Comparison of ENCODE assay signal across 8 cellular contexts in genomic region chr20:37526238-37526838, GRCh38. TPM values are rescaled to one million over a fixed set of nuclear protein-coding genes. Genes with fewer than 3 reads are reported as not detected.
DNase-seq lines count a peak whose midpoint lies in the region; ATAC-seq and TF ChIP-seq lines count a peak whose summit lies in the region.

No MANE protein-coding gene starts in this region.

- in situ Hi-C loops in G401 (cut with HindIII; ENCODE audit: low sequenced_read_pairs), result no loop called here

- peaks cover 12% of the 10 kb centered on the region for H3K36me3 Mint-ChIP-seq in endodermal cell (ENCODE audit: low read depth)

- H3K27me3 Mint-ChIP-seq in endodermal cell (ENCODE audit: insufficient read depth), result peaks cover 4% of the 10 kb centered on the region

- H3K4me3 ChIP-seq in A673 (ENCODE audit: low read depth, low read length, poor library complexity, severe bottlenecking) (peak overlapping the region; percentile 89), GM12864 (ENCODE audit: low read depth, low read length) (peak overlapping the region; percentile 92), SJSA1 (peak overlapping the region; percentile 93), endodermal cell (ENCODE audit: low read length) (peak overlapping the region; percentile 98), mucosa of rectum (ENCODE audit: low read length in 2 of 2) (peak overlapping the region; percentile 86 to 93)

- H3K27me3 ChIP-seq in A673 (replicated peaks; ENCODE audit: insufficient read depth, low read depth, low read length, poor library complexity) (no peaks in the 10 kb centered on the region), SJSA1 (replicated peaks) (no peaks in the 10 kb centered on the region), endodermal cell (ENCODE audit: control insufficient read depth, insufficient read depth, low read length, poor library complexity, severe bottlenecking) (no peaks in the 10 kb centered on the region), mucosa of rectum (ENCODE audit: control insufficient read depth in 2 of 2, insufficient read depth in 2 of 2, low read length in 2 of 2) (no peaks in the 10 kb centered on the region)

- peaks cover 16% of the 10 kb centered on the region for H3K4me1 ChIP-seq in A673 (ENCODE audit: insufficient read depth, low read length, poor library complexity, severe bottlenecking)
- peaks cover 38% of the 10 kb centered on the region for H3K4me1 ChIP-seq in SJSA1 (replicated peaks)
- H3K4me1 ChIP-seq in endodermal cell (ENCODE audit: control insufficient read depth, insufficient read depth, low read length), result no peaks in the 10 kb centered on the region
- peaks cover 33 to 50% of the 10 kb centered on the region in 2 donors for H3K4me1 ChIP-seq in mucosa of rectum (ENCODE audit: control insufficient read depth in 2 of 2, insufficient read depth in 2 of 2, low read length in 2 of 2)

- H3K9me3 ChIP-seq in A673 (ENCODE audit: low read depth, low read length, poor library complexity, severe bottlenecking) (no peaks in the 10 kb centered on the region), SJSA1 (replicated peaks) (no peaks in the 10 kb centered on the region), endodermal cell (ENCODE audit: control insufficient read depth, low read length) (no peaks in the 10 kb centered on the region), mucosa of rectum (ENCODE audit: control insufficient read depth in 2 of 2, low read length in 2 of 2) (no peaks in the 10 kb centered on the region)

- intact Hi-C loops in A673 (cut with micrococcal nuclease; ENCODE audit: unreplicated experiment), result loop anchor here (10.0 kb wide), 1 partner anchor 142 kb away; no protein-coding TSS in a partner anchor

- DNase-seq in A673 (ENCODE audit: low spot score) (peak; percentile 90), GM12864 (ENCODE audit: low read depth) (no peak), SJSA1 (ENCODE audit: low read depth in 1 of 2, low spot score in 2 of 2) (peak; percentile 57 to 76), endodermal cell (peak; percentile 94), DMS79 treated with DMSO at 0.1 percent for 48 hours (lab: John Stamatoyannopoulos, UW) (no peak), G401 (ENCODE audit: low spot score) (no peak)

- no peak for TF ChIP-seq CTCF in A673 (conservative IDR thresholded peaks at IDR 0.05; ENCODE audit: low read depth, low read length)
- TF ChIP-seq CTCF in GM12864 (IDR thresholded peaks at IDR 0.05; ENCODE audit: low read depth, low read length, missing control alignments), result no peak
- no peak for TF ChIP-seq CTCF in endodermal cell (conservative IDR thresholded peaks at IDR 0.05)

- peak overlapping the region; percentile 100 for H3K27ac Mint-ChIP-seq in endodermal cell

- peaks cover 25% of the 10 kb centered on the region for H3K4me1 Mint-ChIP-seq in endodermal cell

- no peak for ATAC-seq in GM21526 (IDR thresholded peaks at IDR 0.05; ENCODE audit: low FRiP score, unreplicated experiment)

- POLR2A ChIA-PET in A673 (lab: Charles Lee; ENCODE audit: low non-redundant PET), result no interaction called here

- no peaks in the 10 kb centered on the region for H3K9me3 Mint-ChIP-seq in endodermal cell

- peak overlapping the region; percentile 82 for H3K4me3 Mint-ChIP-seq in endodermal cell

- H3K36me3 ChIP-seq in A673 (ENCODE audit: insufficient read depth, low read length, poor library complexity, severe bottlenecking) (no peaks in the 10 kb centered on the region), SJSA1 (peaks cover 37% of the 10 kb centered on the region), endodermal cell (ENCODE audit: control insufficient read depth, insufficient read depth, low read length) (peaks cover 12% of the 10 kb centered on the region), mucosa of rectum (ENCODE audit: control insufficient read depth in 2 of 2, insufficient read depth in 2 of 2, low read length in 2 of 2) (no peaks in the 10 kb centered on the region)

- WGBS in endodermal cell (ENCODE audit: insufficient coverage in 1 of 2, insufficient read length in 1 of 2), 2 experiments, result 0% methylated on average over 6 to 10 of the region's 10 CpGs

- BruUV-seq in A673 (replicated peaks; lab: Mats Ljungman, UMichigan), result no TSS peak

- CTCF ChIA-PET in A673 (lab: Charles Lee), result no interaction called here

- peak overlapping the region; percentile 99 for H3K9ac ChIP-seq in endodermal cell (ENCODE audit: extremely low read depth, low read length, poor library complexity, severe bottlenecking)
- H3K9ac ChIP-seq in mucosa of rectum (ENCODE audit: low read depth in 1 of 2, low read length in 2 of 2), result peak overlapping the region; percentile 97

- peak overlapping the region; percentile 100 for H3K27ac ChIP-seq in A673 (ENCODE audit: low read depth, low read length, poor library complexity, severe bottlenecking)
- H3K27ac ChIP-seq in SJSA1, result peak overlapping the region; percentile 16
- H3K27ac ChIP-seq in endodermal cell (ENCODE audit: low read depth, low read length), result no peak overlapping the region
- H3K27ac ChIP-seq in mucosa of rectum (ENCODE audit: low read depth in 2 of 2, low read length in 2 of 2), result peak overlapping the region; percentile 93 to 94

RNA-seq across cellular contexts. Expression of gene BLCAP, which starts 1.3 kb away (rescaled TPM):
- total RNA-seq in A673 (2021) (33.0 and 39.9 TPM in 2 replicates), endodermal cell (10 to 100 TPM; 32.5 to 56.5 TPM)
- 93.1 and 102 TPM in 2 replicates for total RNA-seq in SJSA1 (2014; rRNA removed; shearing (Covaris generic))
- polyA plus RNA-seq in endodermal cell (2013, experiment 1 of 2), result 51.9 TPM
- polyA plus RNA-seq in endodermal cell (2013, experiment 2 of 2), result 45.0 TPM
- 19.3 and 24.9 TPM in 2 replicates for total RNA-seq in G401 (2014; rRNA removed; shearing (Covaris generic))

RNA-seq across cellular contexts. Expression of gene NNAT, which starts 5.3 kb away (rescaled TPM):
- total RNA-seq in A673 (2021) (not detected in 2 replicates), endodermal cell (10 to 100 TPM; 16.8 to 27.3 TPM)
- total RNA-seq in SJSA1 (2014; rRNA removed; shearing (Covaris generic)), result not detected in 2 replicates
- 413 TPM for polyA plus RNA-seq in endodermal cell (2013, experiment 1 of 2)
- 384 TPM for polyA plus RNA-seq in endodermal cell (2013, experiment 2 of 2)
- total RNA-seq in G401 (2014; rRNA removed; shearing (Covaris generic)), result not detected in 2 replicates

Comparison
In these comparisons a context has a peak if more than half of its experiments do, and no peak if none do; other contexts are left out.
1. DNase-seq: peak in A673 (single experiment), SJSA1 (2 of 2) and endodermal cell (single experiment); none in GM12864 (single experiment), DMS79 treated with DMSO at 0.1 percent for 48 hours (single experiment) and G401 (single experiment).
2. RNA of gene NNAT, which starts 5.3 kb away (total RNA-seq): 16.8 to 27.3 TPM in endodermal cell; not detected in A673, not detected in SJSA1 and not detected in G401; every median in the first group is over 10 times any median in the second.
3. Peak in every context shown above with its lines, with median percentiles within 50 percentile points of each other: H3K4me3 ChIP-seq.